In genomic region chr2:164910091-164910899, GRCh38 we compare ENCODE assay signal across 8 cellular contexts. TPM values are rescaled to one million over a fixed set of nuclear protein-coding genes. Genes with fewer than 3 reads are reported as not detected.
DNase-seq lines count a peak whose midpoint lies in the region; ATAC-seq, FAIRE-seq and TF ChIP-seq lines count a peak whose summit lies in the region.
"Had no signal": no experiment of that assay in that cellular context is flagged by ENCODE, and none has a peak within 500 bp of the region (broad histone marks: within the 10 kb centered on the region; RNA-seq: fewer than 3 reads in every experiment).

No MANE protein-coding gene starts in this region.

- H3K27me3 ChIP-seq in GM23338 (ENCODE audit: insufficient read depth) (no peaks in the 10 kb centered on the region), ectodermal cell (ENCODE audit: control insufficient read depth, insufficient read depth, low read length, poor library complexity, severe bottlenecking) (no peaks in the 10 kb centered on the region), prostate gland (replicated peaks; ENCODE audit: insufficient read depth) (no peaks in the 10 kb centered on the region)

- H3K4me1 ChIP-seq in GM23338 (ENCODE audit: insufficient read depth) (peaks cover 27% of the 10 kb centered on the region), ectodermal cell (ENCODE audit: control insufficient read depth, insufficient read depth, low read length) (no peaks in the 10 kb centered on the region), prostate gland (replicated peaks) (no peaks in the 10 kb centered on the region)

- no peak for FAIRE-seq in GM19239 (lab: Jason Lieb, UNC)

- peaks cover 36% of the 10 kb centered on the region for H3K4me1 Mint-ChIP-seq in GM23338

- WGBS in ectodermal cell, 2 experiments = 73% methylated on average over 5 to 6 of the region's 6 CpGs
- 11% methylated on average over 6 of the region's 6 CpGs for WGBS in prostate gland

- H3K4me3 Mint-ChIP-seq in GM23338 = no peak overlapping the region
- H3K4me3 Mint-ChIP-seq: neural crest cell had no signal

- H3K4me3 ChIP-seq in GM23338 (no peak overlapping the region), ectodermal cell (ENCODE audit: insufficient read depth, low read depth, low read length) (no peak overlapping the region), prostate gland (no peak overlapping the region)

- H4K20me1 ChIP-seq in GM23338 (replicated peaks; ENCODE audit: insufficient read depth) = no peaks in the 10 kb centered on the region

- H3K9me3 ChIP-seq in ectodermal cell (ENCODE audit: control insufficient read depth, low read length) (no peaks in the 10 kb centered on the region), prostate gland (no peaks in the 10 kb centered on the region)

- H3K27ac Mint-ChIP-seq in GM23338 = no peak overlapping the region

- no peaks in the 10 kb centered on the region for H3K27me3 Mint-ChIP-seq in GM23338 (ENCODE audit: insufficient read depth, low read depth, poor library complexity)

- TF ChIP-seq CTCF in GM23338 (conservative IDR thresholded peaks at IDR 0.05; ENCODE audit: low read depth in 2 of 2) = no peak
- TF ChIP-seq CTCF in prostate gland (IDR thresholded peaks at IDR 0.05) = no peak

- TF ChIP-seq POLR2A in prostate gland (IDR thresholded peaks at IDR 0.05) = no peak

- H3K27ac ChIP-seq in GM23338 (ENCODE audit: low read depth) (no peak overlapping the region), ectodermal cell (ENCODE audit: insufficient read depth, low read depth, low read length, poor library complexity, severe bottlenecking) (peak overlapping the region; percentile 18), prostate gland (peak overlapping the region; percentile 50 to 68)

- no peaks in the 10 kb centered on the region for H3K9me2 ChIP-seq in GM23338 (ENCODE audit: insufficient read depth)

- H3K79me2 ChIP-seq in GM23338 (replicated peaks; ENCODE audit: insufficient read depth) = no peaks in the 10 kb centered on the region

- no peaks in the 10 kb centered on the region for H3K36me3 ChIP-seq in GM23338 (ENCODE audit: insufficient read depth)
- no peaks in the 10 kb centered on the region for H3K36me3 ChIP-seq in ectodermal cell (ENCODE audit: control insufficient read depth, insufficient read depth, low read length)
- H3K36me3 ChIP-seq in prostate gland = no peaks in the 10 kb centered on the region

- no peaks in the 10 kb centered on the region for H3K9me3 Mint-ChIP-seq in GM23338
- H3K9me3 Mint-ChIP-seq: neural crest cell had no signal

- no peak overlapping the region for H3K4me2 ChIP-seq in GM23338

- intact Hi-C loops in prostate gland (cut with DNase I) = no loop called here

- no peaks in the 10 kb centered on the region for H3K36me3 Mint-ChIP-seq in GM23338 (ENCODE audit: low read depth)

- DNase-seq in GM23338 (ENCODE audit: low spot score) (peak; percentile 17), NCI-H1694 treated with DMSO at 0.1 percent for 48 hours (lab: John Stamatoyannopoulos, UW) (peak; percentile 80), prostate gland (ENCODE audit: low spot score) (peak; percentile 77), GM19239 (ENCODE audit: insufficient read length, low spot score) (no peak)
- DNase-seq in stimulated activated CD4-positive, alpha-beta T cell treated with anti-CD3 and anti-CD28 coated beads, Interleukin-4, amount 100 ng/mL, for 1 hour = no peak

- peak overlapping the region; percentile 72; the same call in 1 of the 2 replicates for H2AFZ ChIP-seq in GM23338

- ATAC-seq in GM18499 (IDR thresholded peaks at IDR 0.05; ENCODE audit: insufficient read depth, unreplicated experiment) = peak; percentile 81
- no peak; the same call in 2 of the 3 replicates for ATAC-seq in GM23338

- no peaks in the 10 kb centered on the region for H3F3A ChIP-seq in GM23338 (replicated peaks; ENCODE audit: low read depth)

TF ChIP-seq in GM23338, 12 proteins besides CTCF, POLR2A, EP300 and RAD21 (continues in another document):
- TF ChIP-seq CREB1 (CRISPR knock-in tag; IDR thresholded peaks at IDR 0.05; ENCODE audit: low read depth) (no peak), ZNF462 (CRISPR knock-in tag; IDR thresholded peaks at IDR 0.05) (no peak), EZH2phosphoT487 (IDR thresholded peaks at IDR 0.05; ENCODE audit: unreplicated experiment) (no peak), EZH2 (IDR thresholded peaks at IDR 0.05; ENCODE audit: low read depth, unreplicated experiment) (no peak), ZNF114 (CRISPR knock-in tag; IDR thresholded peaks at IDR 0.05) (no peak), POLR2AphosphoS5 (IDR thresholded peaks at IDR 0.05; ENCODE audit: low read depth) (no peak)

RNA-seq across cellular contexts. Expression of gene SLC38A11, which starts 45.0 kb away (rescaled TPM):
- total RNA-seq in GM23338 (2014; rRNA removed; shearing (Covaris generic)) = not detected in 2 replicates
- not detected in 2 replicates for polyA plus RNA-seq in GM23338 (2016; fragmentation: Nextera tagmentation; extraction: Ambion mirVana)
- 0.41 TPM for polyA plus RNA-seq in ectodermal cell (2013, experiment 1 of 4)
- 0.44 TPM for polyA plus RNA-seq in ectodermal cell (2013, experiment 2 of 4)
- not detected for polyA plus RNA-seq in ectodermal cell (2013, experiment 3 of 4)
- not detected for polyA plus RNA-seq in ectodermal cell (2013, experiment 4 of 4)
- 1 to 10 TPM; 2.8 to 3.0 TPM for total RNA-seq in prostate gland
- total RNA-seq: neural crest cell had no signal

Comparison
In these comparisons a context has a peak if more than half of its experiments do, and no peak if none do; other contexts are left out.
1. DNase-seq: peak in GM23338 (single experiment), NCI-H1694 treated with DMSO at 0.1 percent for 48 hours (single experiment) and prostate gland (single experiment); none in GM19239 (single experiment) and stimulated activated CD4-positive, alpha-beta T cell treated with anti-CD3 and anti-CD28 coated beads, Interleukin-4, amount 100 ng/mL, for 1 hour (single experiment).